ENCODE assay signal across 22 cellular contexts in the genomic region with DNA sequence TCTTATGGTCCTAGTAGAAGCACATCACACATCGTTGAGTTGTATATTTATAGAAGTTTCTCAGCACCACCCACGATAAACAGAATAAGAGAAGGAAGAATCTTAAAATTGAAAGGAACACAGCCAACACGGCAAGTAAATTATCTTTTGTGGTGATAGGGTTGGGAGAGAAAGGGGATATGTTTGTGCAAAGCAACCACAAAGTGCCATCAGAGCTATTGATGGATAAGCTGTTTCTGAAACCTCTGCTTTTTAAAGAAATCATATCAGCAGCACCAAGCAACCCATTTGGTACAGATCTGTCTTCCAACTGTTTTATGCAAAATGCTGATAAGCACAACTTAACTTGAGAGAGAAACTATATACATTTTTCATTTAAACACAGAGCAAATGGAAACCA.
"Had no signal": no experiment of that assay in that cellular context is flagged by ENCODE, and none has a peak within 500 bp of the region (broad histone marks: within the 10 kb centered on the region; RNA-seq: fewer than 3 reads in every experiment).

No MANE protein-coding gene starts in this region.

- H3K4me1 ChIP-seq: right atrium auricular region, sigmoid colon, stomach, transverse colon had no signal

- H3K9me3 ChIP-seq: esophagus muscularis mucosa, mucosa of descending colon, neutrophil, right atrium auricular region, sigmoid colon, thoracic aorta, transverse colon had no signal

- H3K36me3 Mint-ChIP-seq: naive thymus-derived CD8-positive, alpha-beta T cell had no signal

- DNase-seq: effector memory CD8-positive, alpha-beta T cell; heart right ventricle; islet precursor cell; mammary epithelial cell; mucosa of descending colon; naive thymus-derived CD8-positive, alpha-beta T cell; sigmoid colon; stimulated activated CD4-positive, alpha-beta T cell treated with anti-CD3 and anti-CD28 coated beads, Interleukin-12 subunit alpha, Interleukin-12 subunit beta, amount 100 ng/mL, for 4 hours; stimulated activated naive CD4-positive, alpha-beta T cell; stomach; substantia nigra; transverse colon had no signal

- FAIRE-seq: colon, frontal cortex had no signal

- H3K4me1 Mint-ChIP-seq: naive thymus-derived CD8-positive, alpha-beta T cell had no signal

- H3K27ac ChIP-seq: epithelial cell of prostate, esophagus muscularis mucosa, heart right ventricle, neutrophil, right atrium auricular region, sigmoid colon, skin epidermis, stomach, thoracic aorta, transverse colon had no signal

- H3K27ac Mint-ChIP-seq: dendritic cell treated with granulocyte-macrophage colony-stimulating factor and Interleukin-4, amounts not matched to agents 40 ng/mL and 50 ng/mL, for 4 days; effector memory CD8-positive, alpha-beta T cell; naive thymus-derived CD8-positive, alpha-beta T cell had no signal

- H3K36me3 ChIP-seq: esophagus muscularis mucosa, heart right ventricle, neutrophil, right atrium auricular region, sigmoid colon, stomach, thoracic aorta, transverse colon had no signal

- H3K27me3 Mint-ChIP-seq: dendritic cell treated with granulocyte-macrophage colony-stimulating factor and Interleukin-4, amounts not matched to agents 40 ng/mL and 50 ng/mL, for 4 days; effector memory CD8-positive, alpha-beta T cell had no signal

- H3K4me3 Mint-ChIP-seq: dendritic cell treated with granulocyte-macrophage colony-stimulating factor and Interleukin-4, amounts not matched to agents 40 ng/mL and 50 ng/mL, for 4 days; effector memory CD8-positive, alpha-beta T cell; naive thymus-derived CD8-positive, alpha-beta T cell had no signal

- H3K4me3 ChIP-seq: esophagus muscularis mucosa, heart right ventricle, mucosa of descending colon, right atrium auricular region, sigmoid colon, skin epidermis, stomach, thoracic aorta, transverse colon had no signal

- ATAC-seq: effector memory CD8-positive, alpha-beta T cell; heart right ventricle; left lobe of liver; mucosa of descending colon; naive thymus-derived CD8-positive, alpha-beta T cell had no signal

- H3K9me3 Mint-ChIP-seq: dendritic cell treated with granulocyte-macrophage colony-stimulating factor and Interleukin-4, amounts not matched to agents 40 ng/mL and 50 ng/mL, for 4 days; naive thymus-derived CD8-positive, alpha-beta T cell had no signal

- H3K27me3 ChIP-seq: esophagus muscularis mucosa, heart right ventricle, neutrophil, right atrium auricular region, sigmoid colon, stomach, transverse colon had no signal
